In genomic region chr18:5969355-5970003, GRCh38 we compare ENCODE assay signal across 19 cellular contexts.
"Had no signal": no experiment of that assay in that cellular context is flagged by ENCODE, and none has a peak within 500 bp of the region (broad histone marks: within the 10 kb centered on the region; RNA-seq: fewer than 3 reads in every experiment).

No MANE protein-coding gene starts in this region.

- H3K27me3 ChIP-seq: brain microvascular endothelial cell, gastrocnemius medialis, sigmoid colon, upper lobe of right lung had no signal

- H3K36me3 ChIP-seq: brain microvascular endothelial cell, gastrocnemius medialis, left ventricle myocardium inferior, sigmoid colon, upper lobe of right lung had no signal

- ATAC-seq: activated CD8-positive, alpha-beta T cell treated with anti-CD3 and anti-CD28 coated beads, Interleukin-2, amount 10 ng/mL, durations not matched to agents 7 days and 5 days; gastrocnemius medialis; psoas muscle; stimulated activated memory B cell treated with anti-CD40 and anti-IgM and Interleukin-4, amounts not matched to agents 10 μg/mL and 1 μg/mL and 100 μg/mL, for 72 hours; upper lobe of right lung had no signal

- H3K27ac Mint-ChIP-seq: activated CD4-positive, alpha-beta T cell treated with anti-CD3 and anti-CD28 coated beads, Interleukin-2, amount 10 ng/mL, durations not matched to agents 24 days and 14 days; activated CD8-positive, alpha-beta T cell treated with anti-CD3 and anti-CD28 coated beads, Interleukin-2, amount 10 ng/mL, durations not matched to agents 7 days and 5 days; activated naive CD4-positive, alpha-beta T cell treated with anti-CD3 and anti-CD28 coated beads for 36 hours; activated T-helper 2 cell treated with anti-CD3 and anti-CD28 coated beads, Interferon-gamma antibody, Interleukin-2, Interleukin-4, amounts not matched to agents 10 μg/mL and 5 μg/mL and 100 μg/mL, durations not matched to agents 14 hours and 24 hours and 36 hours; nephron; stimulated activated memory B cell treated with anti-CD40 and anti-IgM and Interleukin-4, amounts not matched to agents 10 μg/mL and 1 μg/mL and 100 μg/mL, for 72 hours had no signal

- H3K4me3 Mint-ChIP-seq: activated CD4-positive, alpha-beta T cell treated with anti-CD3 and anti-CD28 coated beads, Interleukin-2, amount 10 ng/mL, durations not matched to agents 24 days and 14 days; activated CD8-positive, alpha-beta T cell treated with anti-CD3 and anti-CD28 coated beads, Interleukin-2, amount 10 ng/mL, durations not matched to agents 7 days and 5 days; activated naive CD4-positive, alpha-beta T cell treated with anti-CD3 and anti-CD28 coated beads for 36 hours; activated T-cell treated with anti-CD3 and anti-CD28 coated beads, Interleukin-2, amount 50 U/mL, for 24 hours; central memory CD8-positive, alpha-beta T cell; nephron; stimulated activated memory B cell treated with anti-CD40 and anti-IgM and Interleukin-4, amounts not matched to agents 10 μg/mL and 1 μg/mL and 100 μg/mL, for 72 hours had no signal

- H3K9me3 Mint-ChIP-seq: activated CD4-positive, alpha-beta T cell treated with anti-CD3 and anti-CD28 coated beads, Interleukin-2, amount 10 ng/mL, durations not matched to agents 24 days and 14 days; activated naive CD4-positive, alpha-beta T cell treated with anti-CD3 and anti-CD28 coated beads for 36 hours; activated T-cell treated with anti-CD3 and anti-CD28 coated beads, Interleukin-2, amount 50 U/mL, for 24 hours; activated T-helper 2 cell treated with anti-CD3 and anti-CD28 coated beads, Interferon-gamma antibody, Interleukin-2, Interleukin-4, amounts not matched to agents 10 μg/mL and 5 μg/mL and 100 μg/mL, durations not matched to agents 14 hours and 24 hours and 36 hours; central memory CD8-positive, alpha-beta T cell; nephron; stimulated activated memory B cell treated with anti-CD40 and anti-IgM and Interleukin-4, amounts not matched to agents 10 μg/mL and 1 μg/mL and 100 μg/mL, for 72 hours had no signal

- H3K27me3 Mint-ChIP-seq: activated T-cell treated with anti-CD3 and anti-CD28 coated beads, Interleukin-2, amount 50 U/mL, for 24 hours; central memory CD8-positive, alpha-beta T cell; stimulated activated memory B cell treated with anti-CD40 and anti-IgM and Interleukin-4, amounts not matched to agents 10 μg/mL and 1 μg/mL and 100 μg/mL, for 72 hours had no signal

- H3K4me1 ChIP-seq: gastrocnemius medialis, psoas muscle, sigmoid colon, upper lobe of right lung had no signal

- H3K4me3 ChIP-seq: coronary artery, gastrocnemius medialis, left ventricle myocardium inferior, psoas muscle, sigmoid colon, upper lobe of right lung had no signal

- DNase-seq: activated CD4-positive, alpha-beta T cell treated with anti-CD3 and anti-CD28 coated beads, Interleukin-2, amount 10 ng/mL, durations not matched to agents 24 days and 14 days; activated T-cell treated with anti-CD3 and anti-CD28 coated beads, Interleukin-2, amount 50 U/mL, for 24 hours; brain microvascular endothelial cell; gastrocnemius medialis; left ventricle myocardium inferior; mesenchymal stem cell; occipital lobe; psoas muscle; sigmoid colon; stimulated activated CD4-positive, alpha-beta T cell treated with anti-CD3 and anti-CD28 coated beads, Interleukin-4, amount 100 ng/mL, for 24 hours; T1000; upper lobe of right lung had no signal

- H3K4me1 Mint-ChIP-seq: central memory CD8-positive, alpha-beta T cell; nephron had no signal

- H3K27ac ChIP-seq: brain microvascular endothelial cell, coronary artery, gastrocnemius medialis, left ventricle myocardium inferior, psoas muscle, sigmoid colon, upper lobe of right lung had no signal
